7 cellular contexts compared by ENCODE assay signal in genomic region chr11:45110562-45110961, GRCh38. TPM values are rescaled to one million over a fixed set of nuclear protein-coding genes. Genes with fewer than 3 reads are reported as not detected.
A peak's percentile ranks its signal among the peaks of the same experiment; 100 is the strongest.
DNase-seq lines count a peak whose midpoint lies in the region; ATAC-seq and TF ChIP-seq lines count a peak whose summit lies in the region.

No MANE protein-coding gene starts in this region.

- no peak overlapping the region for H3K27ac ChIP-seq in GM23338 (ENCODE audit: low read depth)

- H3K4me1 ChIP-seq in GM23338 (ENCODE audit: insufficient read depth) (no peaks in the 10 kb centered on the region), adipocyte (ENCODE audit: control insufficient read depth, insufficient read depth, low read length) (no peaks in the 10 kb centered on the region)

- no peaks in the 10 kb centered on the region for H3F3A ChIP-seq in GM23338 (replicated peaks; ENCODE audit: low read depth)

- no peak overlapping the region for H3K9ac ChIP-seq in adipocyte (ENCODE audit: low read length)

- H3K36me3 Mint-ChIP-seq in GM23338 (ENCODE audit: low read depth): no peaks in the 10 kb centered on the region

- intact Hi-C loops in left ventricle myocardium superior (cut with micrococcal nuclease): loop anchor here (2.0 to 5.0 kb wide), 2 partner anchors 182 to 222 kb away; no protein-coding TSS in a partner anchor

- peak overlapping the region; percentile 81; the same call in 1 of the 2 replicates for H2AFZ ChIP-seq in GM23338

- peaks cover 2% of the 10 kb centered on the region for H3K27me3 Mint-ChIP-seq in GM23338 (ENCODE audit: insufficient read depth, low read depth, poor library complexity)

- H3K4me3 ChIP-seq in GM23338: no peak overlapping the region
- H3K4me3 ChIP-seq in adipocyte (ENCODE audit: low read length): no peak overlapping the region

- no peaks in the 10 kb centered on the region for H3K79me2 ChIP-seq in GM23338 (replicated peaks; ENCODE audit: insufficient read depth)

- no peak overlapping the region for H3K4me3 Mint-ChIP-seq in GM23338

- peak; percentile 76 to 84 for TF ChIP-seq CTCF in GM23338 (conservative IDR thresholded peaks at IDR 0.05; ENCODE audit: low read depth in 2 of 2)

- H4K20me1 ChIP-seq in GM23338 (replicated peaks; ENCODE audit: insufficient read depth): no peaks in the 10 kb centered on the region

- ATAC-seq in GM23338 (peak; percentile 83), left ventricle myocardium superior (peak; percentile 78), GM19023 (IDR thresholded peaks at IDR 0.05; ENCODE audit: unreplicated experiment) (no peak)

- H3K4me2 ChIP-seq in GM23338: no peak overlapping the region

- H3K9me3 ChIP-seq in adipocyte (ENCODE audit: control insufficient read depth, low read length): peaks cover 13% of the 10 kb centered on the region

- H3K36me3 ChIP-seq in GM23338 (ENCODE audit: insufficient read depth) (no peaks in the 10 kb centered on the region), adipocyte (ENCODE audit: control insufficient read depth, insufficient read depth, low read length, severe bottlenecking) (no peaks in the 10 kb centered on the region)

- no peaks in the 10 kb centered on the region for H3K9me2 ChIP-seq in GM23338 (ENCODE audit: insufficient read depth)

- DNase-seq in D341Med (ENCODE audit: low spot score): peak; percentile 76
- peak; percentile 89 for DNase-seq in GM23338 (ENCODE audit: low spot score)
- DNase-seq in NCI-H446 treated with DMSO at 0.1 percent for 48 hours (lab: John Stamatoyannopoulos, UW): peak; percentile 34
- peak; percentile 92 for DNase-seq in adipocyte (ENCODE audit: low read depth)
- DNase-seq in left ventricle myocardium superior: no peak
- DNase-seq in retina: peak; percentile 83

- H3K27me3 ChIP-seq in GM23338 (ENCODE audit: insufficient read depth): no peaks in the 10 kb centered on the region
- H3K27me3 ChIP-seq in adipocyte (replicated peaks; ENCODE audit: control insufficient read depth, insufficient read depth, low read length): peaks cover 72% of the 10 kb centered on the region

- no peak overlapping the region for H3K27ac Mint-ChIP-seq in GM23338

- H3K4me1 Mint-ChIP-seq in GM23338: no peaks in the 10 kb centered on the region

- no peaks in the 10 kb centered on the region for H3K9me3 Mint-ChIP-seq in GM23338

TF ChIP-seq in GM23338, 12 proteins besides CTCF, POLR2A, EP300 and RAD21:
- TF ChIP-seq ZNF462 (CRISPR knock-in tag; IDR thresholded peaks at IDR 0.05) (peak; percentile 23; the same call in 1 of the 2 replicates), CREB1 (CRISPR knock-in tag; IDR thresholded peaks at IDR 0.05; ENCODE audit: low read depth) (no peak)

RNA-seq across cellular contexts. Expression of gene PRDM11, which starts 35.9 kb away (rescaled TPM):
- 10.4 and 13.4 TPM in 2 replicates for total RNA-seq in GM23338 (2014; rRNA removed; shearing (Covaris generic))
- polyA plus RNA-seq in GM23338 (2016; fragmentation: Nextera tagmentation; extraction: Ambion mirVana): 0.97 and 1.1 TPM in 2 replicates
- total RNA-seq in left ventricle myocardium superior: 16.9 TPM
